ENCODE assay signal across 22 cellular contexts in the genomic region with DNA sequence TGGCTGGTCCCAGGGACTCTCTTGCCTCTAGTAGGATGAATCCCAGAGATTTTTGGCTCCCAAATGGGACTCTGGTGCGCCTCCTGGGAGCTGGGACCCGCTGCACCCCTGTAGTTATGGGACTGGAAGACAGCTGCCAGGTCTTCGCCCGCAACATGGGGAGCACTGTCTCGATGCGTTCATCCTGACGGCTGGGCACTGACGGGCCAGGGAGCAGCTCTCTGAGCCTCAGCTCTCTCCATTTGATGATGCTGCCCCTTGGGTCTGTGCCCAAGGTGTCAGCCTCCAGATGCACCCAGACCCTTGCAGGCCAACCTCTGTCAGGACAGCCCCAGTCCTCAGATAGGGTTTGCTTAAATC. TPM values are rescaled to one million over a fixed set of nuclear protein-coding genes. Genes with fewer than 3 reads are reported as not detected.
DNase-seq lines count a peak whose midpoint lies in the region; ATAC-seq, FAIRE-seq and TF ChIP-seq lines count a peak whose summit lies in the region.
"Had no signal": no experiment of that assay in that cellular context is flagged by ENCODE, and none has a peak within 500 bp of the region (broad histone marks: within the 10 kb centered on the region; RNA-seq: fewer than 3 reads in every experiment).

No MANE protein-coding gene starts in this region.

- TF ChIP-seq RAD21 in liver (IDR thresholded peaks at IDR 0.05) = no peak

- no peak for FAIRE-seq in HTR-8/SVneo (lab: Jason Lieb, UNC)
- FAIRE-seq: G401.6, RCC 7860 had no signal

- no peak for ATAC-seq in heart left ventricle
- ATAC-seq in Right ventricle myocardium superior (ENCODE audit: poor library complexity) = no peak
- no peak for ATAC-seq in HG03565 (IDR thresholded peaks at IDR 0.05; ENCODE audit: unreplicated experiment)
- no peak for ATAC-seq in GM19455 (IDR thresholded peaks at IDR 0.05; ENCODE audit: unreplicated experiment)
- ATAC-seq: activated CD8-positive, alpha-beta memory T cell treated with anti-CD3 and anti-CD28 coated beads, Interleukin-2, amount 10 ng/mL, durations not matched to agents 7 days and 5 days had no signal

- no peaks in the 10 kb centered on the region for H3K36me3 ChIP-seq in heart left ventricle
- no peaks in the 10 kb centered on the region for H3K36me3 ChIP-seq in liver (ENCODE audit: control insufficient read depth in 4 of 4, insufficient read depth in 3 of 4, low read depth in 1 of 4, low read length in 3 of 4)
- no peaks in the 10 kb centered on the region for H3K36me3 ChIP-seq in rectal smooth muscle tissue (ENCODE audit: control insufficient read depth, insufficient read depth, low read length)
- no peaks in the 10 kb centered on the region for H3K36me3 ChIP-seq in vagina
- H3K36me3 ChIP-seq: HAP-1 had no signal

- H3K27ac ChIP-seq in heart left ventricle (peak overlapping the region in 8 of 12 donors; percentile 78 to 95 (median 86)), liver (ENCODE audit: low read depth in 1 of 2, low read length in 2 of 2) (peak overlapping the region; percentile 4 to 37), rectal smooth muscle tissue (ENCODE audit: low read depth, low read length) (peak overlapping the region; percentile 95), vagina (peak overlapping the region; percentile 96)
- H3K27ac ChIP-seq: SK-N-MC had no signal

- H3K9ac ChIP-seq in liver (ENCODE audit: low read depth in 1 of 2, low read length in 2 of 2) (no peak overlapping the region), rectal smooth muscle tissue (ENCODE audit: low read length) (no peak overlapping the region)

- H3K4me3 ChIP-seq in heart left ventricle (no peak overlapping the region), liver (ENCODE audit: low read depth in 1 of 3, low read length in 3 of 3) (no peak overlapping the region), rectal smooth muscle tissue (ENCODE audit: low read length) (no peak overlapping the region), vagina (no peak overlapping the region)
- H3K4me3 ChIP-seq: HAP-1, SK-N-MC had no signal

- peaks cover 0 to 6% (median 0%) of the 10 kb centered on the region in 9 donors for H3K27me3 ChIP-seq in heart left ventricle
- no peaks in the 10 kb centered on the region for H3K27me3 ChIP-seq in liver (ENCODE audit: control insufficient read depth in 4 of 4, insufficient read depth in 4 of 4, low read length in 3 of 4)
- H3K27me3 ChIP-seq in rectal smooth muscle tissue (ENCODE audit: control insufficient read depth, insufficient read depth, low read length) = no peaks in the 10 kb centered on the region
- no peaks in the 10 kb centered on the region for H3K27me3 ChIP-seq in vagina

- H3K4me1 ChIP-seq in heart left ventricle = peaks cover 3 to 68% (median 36%) of the 10 kb centered on the region in 12 donors
- peaks cover 0 to 11% (median 5%) of the 10 kb centered on the region in 4 donors for H3K4me1 ChIP-seq in liver (ENCODE audit: control insufficient read depth in 4 of 4, insufficient read depth in 4 of 4, low read length in 3 of 4)
- H3K4me1 ChIP-seq in rectal smooth muscle tissue (ENCODE audit: control insufficient read depth, insufficient read depth, low read length) = peaks cover 15% of the 10 kb centered on the region
- peaks cover 37% of the 10 kb centered on the region for H3K4me1 ChIP-seq in vagina
- H3K4me1 ChIP-seq: HAP-1 had no signal

- DNase-seq in heart left ventricle (no peak), Right ventricle myocardium superior (no peak), vagina (ENCODE audit: extremely low spot score in 2 of 2) (no peak), HTR-8/SVneo (ENCODE audit: insufficient read length, low spot score) (no peak)
- DNase-seq: activated CD4-positive, alpha-beta T cell treated with anti-CD3 and anti-CD28 coated beads for 48 hours; activated CD8-positive, alpha-beta memory T cell treated with anti-CD3 and anti-CD28 coated beads, Interleukin-2, amount 10 ng/mL, durations not matched to agents 7 days and 5 days; AML-193; CD8-positive, alpha-beta memory T cell; DMS153; effector CD8-positive, alpha-beta T cell; glutamatergic neuron; NCI-H146; NCI-H524; T-helper 2 cell had no signal

- intact Hi-C loops in heart left ventricle (cut with DNase I) (no loop called here), Right ventricle myocardium superior (cut with DNase I) (no loop called here), vagina (cut with DNase I) (no loop called here)

- H3K9me3 ChIP-seq in heart left ventricle = no peaks in the 10 kb centered on the region
- H3K9me3 ChIP-seq in liver (ENCODE audit: control insufficient read depth in 4 of 4, low read length in 3 of 4) = no peaks in the 10 kb centered on the region
- no peaks in the 10 kb centered on the region for H3K9me3 ChIP-seq in vagina
- H3K9me3 ChIP-seq: HAP-1 had no signal

- WGBS in heart left ventricle, 4 donors = 93 to 98% (median 98%) methylated on average over 8 of the region's 8 CpGs
- 97% methylated on average over 8 of the region's 8 CpGs for WGBS in liver

- TF ChIP-seq POLR2A in heart left ventricle (IDR thresholded peaks at IDR 0.05) (no peak), vagina (IDR thresholded peaks at IDR 0.05) (no peak)

- no peak for TF ChIP-seq CTCF in heart left ventricle (IDR thresholded peaks at IDR 0.05)
- no peak for TF ChIP-seq CTCF in liver (IDR thresholded peaks at IDR 0.05; ENCODE audit: low read depth, low read length, missing input control)
- TF ChIP-seq CTCF in vagina (IDR thresholded peaks at IDR 0.05) = no peak

TF ChIP-seq in liver, 16 proteins besides CTCF, POLR2A, EP300 and RAD21:
- TF ChIP-seq HNF4A (conservative IDR thresholded peaks at IDR 0.05) (no peak), FOXA2 (IDR thresholded peaks at IDR 0.05) (no peak), REST (IDR thresholded peaks at IDR 0.05) (no peak), RXRA (IDR thresholded peaks at IDR 0.05) (no peak), TAF1 (conservative IDR thresholded peaks at IDR 0.05) (no peak), SP1 (IDR thresholded peaks at IDR 0.05) (no peak), JUND (IDR thresholded peaks at IDR 0.05) (no peak), EGR1 (IDR thresholded peaks at IDR 0.05; ENCODE audit: low read depth in 2 of 2) (no peak), ZBTB33 (IDR thresholded peaks at IDR 0.05) (no peak)
- TF ChIP-seq, protein P1, sequence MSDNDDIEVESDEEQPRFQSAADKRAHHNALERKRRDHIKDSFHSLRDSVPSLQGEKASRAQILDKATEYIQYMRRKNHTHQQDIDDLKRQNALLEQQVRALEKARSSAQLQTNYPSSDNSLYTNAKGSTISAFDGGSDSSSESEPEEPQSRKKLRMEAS (IDR thresholded peaks at IDR 0.05) = no peak
- TF ChIP-seq, protein P2, sequence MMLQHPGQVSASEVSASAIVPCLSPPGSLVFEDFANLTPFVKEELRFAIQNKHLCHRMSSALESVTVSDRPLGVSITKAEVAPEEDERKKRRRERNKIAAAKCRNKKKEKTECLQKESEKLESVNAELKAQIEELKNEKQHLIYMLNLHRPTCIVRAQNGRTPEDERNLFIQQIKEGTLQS (IDR thresholded peaks at IDR 0.05) = no peak

RNA-seq across cellular contexts. Expression of gene ARMC9, which starts 9.3 kb away (rescaled TPM):
- total RNA-seq in heart left ventricle (1 to 10 TPM; 1.3 to 4.7 (median 3.4) TPM), Right ventricle myocardium superior (0.89 TPM), liver (1 to 10 TPM; 2.2 to 2.3 TPM), vagina (16.0 TPM)
- polyA plus RNA-seq in heart left ventricle (1 to 10 TPM in 1 of 2 donors, under 1 TPM in 1; 0.95 to 2.4 TPM), liver (1 to 10 TPM; 1.1 to 1.4 TPM)

Comparison
In these comparisons a context has a peak if more than half of its experiments do, and no peak if none do; other contexts are left out.
1. H3K27ac ChIP-seq: peak in every context shown above with its lines; median percentile 96 in vagina; 95 in rectal smooth muscle tissue; 86 in heart left ventricle; 20 in liver.